In the genomic region with DNA sequence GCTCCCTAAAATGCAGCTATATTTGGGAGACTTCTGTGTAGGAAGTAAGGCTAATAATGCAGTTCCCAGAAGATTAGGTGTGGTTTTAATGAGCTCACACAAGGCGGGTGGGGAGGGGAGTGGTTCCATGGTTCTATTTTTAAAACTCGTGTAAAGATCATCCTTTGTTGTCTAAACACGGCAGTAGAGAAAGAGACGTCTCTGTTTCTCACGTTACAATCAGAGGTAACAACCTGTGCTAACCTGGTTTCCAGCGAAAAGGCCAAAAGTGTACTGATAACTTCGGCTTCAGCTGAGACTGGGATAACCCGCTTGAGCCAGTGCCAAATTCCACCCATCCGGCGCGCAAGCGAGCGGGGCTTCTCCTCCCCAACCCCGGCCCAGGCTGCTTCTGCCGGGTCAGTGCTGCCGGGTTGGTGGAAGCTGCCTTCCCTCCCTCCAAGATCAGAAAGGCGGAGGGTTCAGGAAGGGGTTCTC, we compare ENCODE assay signal across 8 cellular contexts. TPM values are rescaled to one million over a fixed set of nuclear protein-coding genes. Genes with fewer than 3 reads are reported as not detected.
A peak's percentile ranks its signal among the peaks of the same experiment; 100 is the strongest.
DNase-seq lines count a peak whose midpoint lies in the region; ATAC-seq and TF ChIP-seq lines count a peak whose summit lies in the region.

No MANE protein-coding gene starts in this region.

- H3K4me3 ChIP-seq in muscle layer of duodenum (ENCODE audit: low read depth in 1 of 2, low read length in 2 of 2): peak overlapping the region in 1 of 2 donors; percentile 41
- H3K4me3 ChIP-seq in upper lobe of right lung: peak overlapping the region; percentile 1
- H3K4me3 ChIP-seq in MG63: no peak overlapping the region

- peaks cover 0 to 8% of the 10 kb centered on the region in 2 donors for H3K4me1 ChIP-seq in muscle layer of duodenum (ENCODE audit: control insufficient read depth in 1 of 2, insufficient read depth in 2 of 2, low read length in 2 of 2)
- peaks cover 23% of the 10 kb centered on the region for H3K4me1 ChIP-seq in upper lobe of right lung

- H3K36me3 Mint-ChIP-seq in activated CD4-positive, alpha-beta T cell treated with anti-CD3 and anti-CD28 coated beads, Interleukin-2, amount 10 ng/mL, durations not matched to agents 7 days and 5 days (ENCODE audit: low read depth): peaks cover 9% of the 10 kb centered on the region
- H3K36me3 Mint-ChIP-seq in chondrocyte (ENCODE audit: low read depth): no peaks in the 10 kb centered on the region

- H3K27me3 ChIP-seq in muscle layer of duodenum (ENCODE audit: low read depth, low read length): no peaks in the 10 kb centered on the region
- no peaks in the 10 kb centered on the region for H3K27me3 ChIP-seq in upper lobe of right lung
- H3K27me3 ChIP-seq in MG63: no peaks in the 10 kb centered on the region

- no peaks in the 10 kb centered on the region for H3K9me3 Mint-ChIP-seq in activated CD4-positive, alpha-beta T cell treated with anti-CD3 and anti-CD28 coated beads, Interleukin-2, amount 10 ng/mL, durations not matched to agents 7 days and 5 days
- no peaks in the 10 kb centered on the region for H3K9me3 Mint-ChIP-seq in chondrocyte (ENCODE audit: low read depth)

- peaks cover 60% of the 10 kb centered on the region for H3K4me1 Mint-ChIP-seq in activated CD4-positive, alpha-beta T cell treated with anti-CD3 and anti-CD28 coated beads, Interleukin-2, amount 10 ng/mL, durations not matched to agents 7 days and 5 days
- peaks cover 34% of the 10 kb centered on the region for H3K4me1 Mint-ChIP-seq in chondrocyte (ENCODE audit: low read depth)

- H3K27ac ChIP-seq in muscle layer of duodenum (ENCODE audit: low read length): peak overlapping the region; percentile 57
- peak overlapping the region; percentile 74 for H3K27ac ChIP-seq in upper lobe of right lung

- CTCF ChIA-PET in activated CD4-positive, alpha-beta T cell treated with anti-CD3 and anti-CD28 coated beads, Interleukin-2, amount 10 ng/mL, durations not matched to agents 7 days and 5 days (lab: Charles Lee): interaction anchor here (1.4 to 2.0 kb wide), 4 partner anchors 11 to 99 kb away, joined by 4 to 6 read pairs (median 5); no protein-coding TSS in a partner anchor

- no peak for ATAC-seq in upper lobe of right lung

- no peaks in the 10 kb centered on the region for H3K27me3 Mint-ChIP-seq in activated CD4-positive, alpha-beta T cell treated with anti-CD3 and anti-CD28 coated beads, Interleukin-2, amount 10 ng/mL, durations not matched to agents 7 days and 5 days
- no peaks in the 10 kb centered on the region for H3K27me3 Mint-ChIP-seq in chondrocyte (ENCODE audit: low read depth)

- H3K36me3 ChIP-seq in muscle layer of duodenum (ENCODE audit: control insufficient read depth in 1 of 2, insufficient read depth in 2 of 2, low read length in 2 of 2) (peaks cover 0 to 4% of the 10 kb centered on the region in 2 donors), upper lobe of right lung (no peaks in the 10 kb centered on the region), MG63 (no peaks in the 10 kb centered on the region)

- no peak for DNase-seq in activated CD4-positive, alpha-beta T cell treated with anti-CD3 and anti-CD28 coated beads, Interleukin-2, amount 10 ng/mL, durations not matched to agents 7 days and 5 days
- no peak for DNase-seq in activated CD4-positive, alpha-beta T cell treated with anti-CD3 and anti-CD28 coated beads for 1 hour
- no peak for DNase-seq in chondrocyte (ENCODE audit: low spot score)
- no peak for DNase-seq in upper lobe of right lung
- DNase-seq in COR-L47 (lab: John Stamatoyannopoulos, UW): no peak
- DNase-seq in NCI-H2171 treated with DMSO at 0.1 percent for 48 hours (lab: John Stamatoyannopoulos, UW): no peak
- no peak for DNase-seq in MG63

- peak overlapping the region; percentile 68 for H3K27ac Mint-ChIP-seq in activated CD4-positive, alpha-beta T cell treated with anti-CD3 and anti-CD28 coated beads, Interleukin-2, amount 10 ng/mL, durations not matched to agents 7 days and 5 days
- H3K27ac Mint-ChIP-seq in chondrocyte (ENCODE audit: unreplicated experiment): peak overlapping the region; percentile 17

- intact Hi-C loops in upper lobe of right lung (cut with DNase I): no loop called here

- peak overlapping the region; percentile 39 for H3K4me3 Mint-ChIP-seq in activated CD4-positive, alpha-beta T cell treated with anti-CD3 and anti-CD28 coated beads, Interleukin-2, amount 10 ng/mL, durations not matched to agents 7 days and 5 days
- no peak overlapping the region for H3K4me3 Mint-ChIP-seq in chondrocyte (ENCODE audit: unreplicated experiment)

- POLR2A ChIA-PET in activated CD4-positive, alpha-beta T cell treated with anti-CD3 and anti-CD28 coated beads, Interleukin-2, amount 10 ng/mL, durations not matched to agents 7 days and 5 days (lab: Charles Lee): no interaction called here

- H3K9me3 ChIP-seq in muscle layer of duodenum (ENCODE audit: control insufficient read depth in 1 of 2, low read length in 2 of 2) (no peaks in the 10 kb centered on the region), upper lobe of right lung (no peaks in the 10 kb centered on the region), MG63 (no peaks in the 10 kb centered on the region)

- TF ChIP-seq CTCF in chondrocyte (IDR thresholded peaks at IDR 0.05) (no peak), upper lobe of right lung (IDR thresholded peaks at IDR 0.05) (no peak)

RNA-seq across cellular contexts. Expression of a gene that starts 2.5 kb away (rescaled TPM):
- 10 to 100 TPM; 12.6 to 13.1 TPM for total RNA-seq in activated CD4-positive, alpha-beta T cell treated with anti-CD3 and anti-CD28 coated beads, Interleukin-2, amount 10 ng/mL, durations not matched to agents 7 days and 5 days
- 8.1 to 9.4 TPM (median 8.7 TPM) in 3 replicates for total RNA-seq in chondrocyte
- 33.7 TPM for total RNA-seq in upper lobe of right lung
- 0.10 and 1.4 TPM in 2 replicates for total RNA-seq in MG63 (2014; rRNA removed; shearing (Covaris generic); ENCODE audit: low replicate concordance)
